8 cellular contexts compared by ENCODE assay signal in the genomic region with DNA sequence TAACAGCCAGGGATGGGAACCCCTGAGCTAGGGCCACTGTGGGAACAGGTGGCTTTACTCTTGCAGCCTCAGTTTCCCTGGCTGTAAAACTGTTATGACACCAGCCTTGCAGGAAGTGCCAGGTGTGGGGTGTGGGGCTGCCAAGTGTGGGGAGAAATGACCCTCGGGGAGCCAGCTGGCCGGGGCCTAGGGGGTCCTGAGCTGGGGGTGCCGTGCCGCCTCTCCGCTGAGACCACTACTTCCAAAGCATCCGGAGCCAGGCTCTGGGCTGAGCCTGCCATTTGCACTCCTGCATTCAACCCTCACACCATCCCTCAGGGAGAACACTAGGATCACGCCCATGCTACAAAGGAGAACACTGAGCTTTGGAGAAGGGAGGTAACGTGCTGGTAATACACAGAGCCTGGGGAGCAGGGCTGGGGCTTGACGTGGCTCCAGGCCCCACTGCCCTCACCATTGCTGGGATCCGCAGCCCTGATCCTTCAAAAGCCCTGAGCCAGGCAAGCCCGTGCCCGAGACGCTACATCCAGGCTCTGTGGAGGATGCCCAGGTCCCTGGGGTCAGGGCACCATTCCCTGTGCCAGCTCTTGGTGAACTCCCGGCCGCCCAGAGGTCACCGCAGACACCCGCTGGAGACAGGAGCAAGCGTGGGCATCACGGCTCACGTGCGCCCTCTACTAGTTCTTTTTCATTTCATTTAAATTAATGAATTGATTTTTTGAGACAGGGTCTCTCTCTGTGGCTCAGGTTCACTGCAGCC. TPM values are rescaled to one million over a fixed set of nuclear protein-coding genes. Genes with fewer than 3 reads are reported as not detected.
DNase-seq lines count a peak whose midpoint lies in the region; ATAC-seq and TF ChIP-seq lines count a peak whose summit lies in the region.

No MANE protein-coding gene starts in this region.

- 34 to 43% (median 36%) methylated on average over 19 to 21 of the region's 21 CpGs for WGBS in ovary, 3 donors
- 23 to 38% methylated on average over 19 to 20 of the region's 21 CpGs for WGBS in tibial nerve, 2 donors

- peak overlapping the region; percentile 96 for H3K27ac ChIP-seq in RWPE1
- no peak overlapping the region for H3K27ac ChIP-seq in foreskin keratinocyte
- no peak overlapping the region for H3K27ac ChIP-seq in ovary
- H3K27ac ChIP-seq in tibial nerve = peak overlapping the region in 1 of 4 donors; percentile 33

- no peaks in the 10 kb centered on the region for H3K9me3 ChIP-seq in ovary
- peaks cover 0 to 2% (median 0%) of the 10 kb centered on the region in 4 donors for H3K9me3 ChIP-seq in tibial nerve

- no peaks in the 10 kb centered on the region for H3K27me3 ChIP-seq in foreskin keratinocyte
- no peaks in the 10 kb centered on the region for H3K27me3 ChIP-seq in ovary
- peaks cover 0 to 2% of the 10 kb centered on the region in 2 donors for H3K27me3 ChIP-seq in tibial nerve

- no peak for TF ChIP-seq EP300 in ovary (IDR thresholded peaks at IDR 0.05)
- no peak for TF ChIP-seq EP300 in tibial nerve (IDR thresholded peaks at IDR 0.05)

- ATAC-seq in foreskin keratinocyte (peak; percentile 5), GM19467 (IDR thresholded peaks at IDR 0.05; ENCODE audit: unreplicated experiment) (no peak)

- no peak overlapping the region for H3K4me3 ChIP-seq in ovary
- H3K4me3 ChIP-seq in tibial nerve = no peak overlapping the region

- peaks cover 26% of the 10 kb centered on the region for H3K4me1 ChIP-seq in foreskin keratinocyte
- H3K4me1 ChIP-seq in ovary (ENCODE audit: insufficient read depth) = no peaks in the 10 kb centered on the region
- peaks cover 0 to 32% (median 11%) of the 10 kb centered on the region in 4 donors for H3K4me1 ChIP-seq in tibial nerve

- TF ChIP-seq CTCF in RWPE1 (conservative IDR thresholded peaks at IDR 0.05; ENCODE audit: low read depth) = peak; percentile 73
- TF ChIP-seq CTCF in foreskin keratinocyte (conservative IDR thresholded peaks at IDR 0.05) = peak; percentile 73
- TF ChIP-seq CTCF in ovary (IDR thresholded peaks at IDR 0.05) = peak; percentile 62 to 92 (median 68)
- TF ChIP-seq CTCF in tibial nerve (IDR thresholded peaks at IDR 0.05) = peak; percentile 52 to 85 (median 71)

- DNase-seq in Caki2 (ENCODE audit: low read depth) = peak; percentile 34
- DNase-seq in Kasumi-1 (lab: John Stamatoyannopoulos, UW) = peak; percentile 50 to 55
- DNase-seq in RWPE1 (ENCODE audit: low spot score) = no peak
- DNase-seq in activated T-helper 9 cell treated with anti-CD3 and anti-CD28 coated beads, Interleukin-2, amount 50 U/mL, for 16 hours (ENCODE audit: low read depth) = peak; percentile 30
- DNase-seq in foreskin keratinocyte = no peak
- peak; percentile 53 to 74 (median 69) for DNase-seq in ovary
- DNase-seq in tibial nerve (ENCODE audit: low spot score in 2 of 2) = peak; percentile 24 to 74

- in situ Hi-C loops in Caki2 (cut with HindIII; ENCODE audit: low pct_unique_long_range_greater_than_20kb, low sequenced_read_pairs) = no loop called here

- intact Hi-C loops in ovary (cut with DNase I) = loop anchor here in 3 of 4 donors (2.0 to 10.0 kb wide), 3 partner anchors 443 to 613 kb away; no protein-coding TSS in a partner anchor

- POLR2A ChIA-PET in RWPE1 (lab: Yijun Ruan, JAX; ENCODE audit: low non-redundant PET) = no interaction called here

- CTCF ChIA-PET in RWPE1 (lab: Yijun Ruan, JAX) = interaction anchor here (0.6 to 1.4 kb wide), 10 partner anchors 14 to 943 kb away, joined by 3 to 7 read pairs (median 3); no protein-coding TSS in a partner anchor

- no peaks in the 10 kb centered on the region for H3K36me3 ChIP-seq in ovary
- no peaks in the 10 kb centered on the region for H3K36me3 ChIP-seq in tibial nerve

- no peak for TF ChIP-seq POLR2A in ovary (IDR thresholded peaks at IDR 0.05)
- TF ChIP-seq POLR2A in tibial nerve (IDR thresholded peaks at IDR 0.05) = no peak

RNA-seq across cellular contexts. Expression of a gene that starts 28.8 kb away (rescaled TPM):
- 27.0 and 37.3 TPM in 2 replicates for total RNA-seq in Caki2 (2014; rRNA removed; shearing (Covaris generic); ENCODE audit: low replicate concordance)
- total RNA-seq in foreskin keratinocyte = 27.1 and 28.4 TPM in 2 replicates
- 37.7 and 37.8 TPM in 2 replicates for polyA plus RNA-seq in foreskin keratinocyte
- 1 to 10 TPM in 3 of 7 donors, under 1 TPM in 4; 0.23 to 1.6 (median 0.95) TPM for total RNA-seq in ovary
- polyA plus RNA-seq in ovary = 1 to 10 TPM; 1.4 to 1.6 TPM
- total RNA-seq in tibial nerve = under 1 TPM in 2 of 4 donors, not detected in 2; 0.20 to 0.66 TPM

RNA-seq across cellular contexts. Expression of a gene that starts 33.3 kb away (rescaled TPM):
- 25.9 and 27.2 TPM in 2 replicates for total RNA-seq in Caki2 (2014; rRNA removed; shearing (Covaris generic); ENCODE audit: low replicate concordance)
- total RNA-seq in foreskin keratinocyte = 91.8 and 94.7 TPM in 2 replicates
- 145 and 164 TPM in 2 replicates for polyA plus RNA-seq in foreskin keratinocyte
- 1 to 10 TPM in 1 of 7 donors, under 1 TPM in 5, not detected in 1; 0.38 to 1.5 (median 0.60) TPM for total RNA-seq in ovary
- polyA plus RNA-seq in ovary = 1 to 10 TPM in 1 of 2 donors, not detected in 1; 1.2 TPM
- total RNA-seq in tibial nerve = 1 to 10 TPM in 2 of 4 donors, not detected in 2; 1.5 to 2.5 TPM

Comparison
In these comparisons a context has a peak if more than half of its experiments do, and no peak if none do; other contexts are left out.
1. DNase-seq: peak in Caki2 (single experiment), Kasumi-1 (2 of 2), activated T-helper 9 cell treated with anti-CD3 and anti-CD28 coated beads, Interleukin-2, amount 50 U/mL, for 16 hours (single experiment), ovary (5 of 5) and tibial nerve (2 of 2); none in RWPE1 (single experiment) and foreskin keratinocyte (0 of 2).
2. RNA of a gene that starts 28.8 kb away (total RNA-seq): 27.1 to 28.4 TPM in foreskin keratinocyte and 27.0 to 37.3 TPM in Caki2; 0.23 to 1.6 TPM in ovary and 0.20 to 0.66 TPM in tibial nerve; every median in the first group is over 10 times any median in the second.
3. Peak in every context shown above with its lines, with median percentiles within 50 percentile points of each other: CTCF ChIP-seq.